In the genomic region with DNA sequence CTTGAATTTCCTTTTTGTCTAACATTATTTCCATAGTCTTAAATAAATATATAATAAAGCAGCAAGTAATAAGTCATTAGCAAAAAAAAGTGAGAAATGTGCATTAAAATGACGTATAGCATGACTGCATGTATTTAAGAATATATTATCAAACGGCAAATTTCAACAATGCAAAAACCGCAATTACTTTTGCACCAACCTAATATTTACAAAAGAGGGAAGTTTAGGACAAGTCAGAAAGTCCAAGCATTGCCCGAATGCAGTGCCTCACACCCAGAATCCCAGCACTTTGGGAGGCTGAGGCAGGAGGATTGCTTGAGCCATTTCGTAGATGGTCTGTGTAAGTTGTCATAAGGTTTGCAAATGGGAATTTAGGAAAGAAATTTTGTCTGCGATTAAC, we compare ENCODE assay signal across 1 cellular context.
TF ChIP-seq lines count a peak whose summit lies in the region.

No MANE protein-coding gene starts in this region.

TF ChIP-seq in GM12878, 131 proteins besides CTCF, POLR2A, EP300 and RAD21 (continued from another document):
- TF ChIP-seq, protein P1, sequence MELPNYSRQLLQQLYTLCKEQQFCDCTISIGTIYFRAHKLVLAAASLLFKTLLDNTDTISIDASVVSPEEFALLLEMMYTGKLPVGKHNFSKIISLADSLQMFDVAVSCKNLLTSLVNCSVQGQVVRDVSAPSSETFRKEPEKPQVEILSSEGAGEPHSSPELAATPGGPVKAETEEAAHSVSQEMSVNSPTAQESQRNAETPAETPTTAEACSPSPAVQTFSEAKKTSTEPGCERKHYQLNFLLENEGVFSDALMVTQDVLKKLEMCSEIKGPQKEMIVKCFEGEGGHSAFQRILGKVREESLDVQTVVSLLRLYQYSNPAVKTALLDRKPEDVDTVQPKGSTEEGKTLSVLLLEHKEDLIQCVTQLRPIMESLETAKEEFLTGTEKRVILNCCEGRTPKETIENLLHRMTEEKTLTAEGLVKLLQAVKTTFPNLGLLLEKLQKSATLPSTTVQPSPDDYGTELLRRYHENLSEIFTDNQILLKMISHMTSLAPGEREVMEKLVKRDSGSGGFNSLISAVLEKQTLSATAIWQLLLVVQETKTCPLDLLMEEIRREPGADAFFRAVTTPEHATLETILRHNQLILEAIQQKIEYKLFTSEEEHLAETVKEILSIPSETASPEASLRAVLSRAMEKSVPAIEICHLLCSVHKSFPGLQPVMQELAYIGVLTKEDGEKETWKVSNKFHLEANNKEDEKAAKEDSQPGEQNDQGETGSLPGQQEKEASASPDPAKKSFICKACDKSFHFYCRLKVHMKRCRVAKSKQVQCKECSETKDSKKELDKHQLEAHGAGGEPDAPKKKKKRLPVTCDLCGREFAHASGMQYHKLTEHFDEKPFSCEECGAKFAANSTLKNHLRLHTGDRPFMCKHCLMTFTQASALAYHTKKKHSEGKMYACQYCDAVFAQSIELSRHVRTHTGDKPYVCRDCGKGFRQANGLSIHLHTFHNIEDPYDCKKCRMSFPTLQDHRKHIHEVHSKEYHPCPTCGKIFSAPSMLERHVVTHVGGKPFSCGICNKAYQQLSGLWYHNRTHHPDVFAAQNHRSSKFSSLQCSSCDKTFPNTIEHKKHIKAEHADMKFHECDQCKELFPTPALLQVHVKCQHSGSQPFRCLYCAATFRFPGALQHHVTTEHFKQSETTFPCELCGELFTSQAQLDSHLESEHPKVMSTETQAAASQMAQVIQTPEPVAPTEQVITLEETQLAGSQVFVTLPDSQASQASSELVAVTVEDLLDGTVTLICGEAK (IDR thresholded peaks at IDR 0.05; ENCODE audit: borderline replicate concordance) = peak; percentile 29; the same call in 1 of the 2 replicates
- no peak for TF ChIP-seq SUZ12 (IDR thresholded peaks at IDR 0.05; ENCODE audit: unreplicated experiment)
TF ChIP-seq in GM12878: peak in this region for 1.
